Comparison of ENCODE assay signal across 15 cellular contexts in the genomic region with DNA sequence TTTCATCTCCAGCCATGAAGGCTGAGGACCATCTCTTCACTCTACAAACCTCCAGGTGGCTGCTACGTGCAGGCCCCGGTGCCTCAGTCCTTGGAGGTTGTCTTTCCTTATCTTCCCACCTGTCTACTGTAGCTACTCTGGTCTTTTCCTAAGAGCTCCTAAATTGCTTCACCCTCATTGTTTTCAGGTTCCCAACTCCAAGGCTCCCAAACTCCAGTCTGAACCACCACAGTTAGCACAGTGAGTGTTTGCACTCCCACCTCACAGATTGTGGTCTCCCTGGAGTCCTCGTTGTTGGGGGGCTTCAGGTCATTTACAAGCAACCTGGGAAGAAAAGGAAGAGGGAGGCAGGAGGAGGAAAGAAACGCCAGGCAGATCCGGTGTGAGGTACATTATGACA.
DNase-seq lines count a peak whose midpoint lies in the region; ATAC-seq and TF ChIP-seq lines count a peak whose summit lies in the region.
"Had no signal": no experiment of that assay in that cellular context is flagged by ENCODE, and none has a peak within 500 bp of the region (broad histone marks: within the 10 kb centered on the region; RNA-seq: fewer than 3 reads in every experiment).

No MANE protein-coding gene starts in this region.

- H3K27ac Mint-ChIP-seq in activated CD8-positive, alpha-beta memory T cell treated with anti-CD3 and anti-CD28 coated beads, Interleukin-2, amount 10 ng/mL, durations not matched to agents 7 days and 5 days: no peak overlapping the region
- H3K27ac Mint-ChIP-seq in activated CD4-positive, alpha-beta T cell treated with anti-CD3 and anti-CD28 coated beads, Interleukin-2, amount 10 ng/mL, durations not matched to agents 24 days and 14 days: no peak overlapping the region
- H3K27ac Mint-ChIP-seq: CD4-positive, alpha-beta T cell had no signal

- ATAC-seq in activated CD8-positive, alpha-beta memory T cell treated with anti-CD3 and anti-CD28 coated beads, Interleukin-2, amount 10 ng/mL, durations not matched to agents 7 days and 5 days: no peak
- no peak for ATAC-seq in HG03025 (IDR thresholded peaks at IDR 0.05; ENCODE audit: low FRiP score, unreplicated experiment)
- ATAC-seq: A549 had no signal

- no peaks in the 10 kb centered on the region for H3K4me1 Mint-ChIP-seq in activated CD8-positive, alpha-beta memory T cell treated with anti-CD3 and anti-CD28 coated beads, Interleukin-2, amount 10 ng/mL, durations not matched to agents 7 days and 5 days
- peaks cover 2% of the 10 kb centered on the region for H3K4me1 Mint-ChIP-seq in activated CD4-positive, alpha-beta T cell treated with anti-CD3 and anti-CD28 coated beads, Interleukin-2, amount 10 ng/mL, durations not matched to agents 24 days and 14 days

- H3K4me1 ChIP-seq in muscle layer of colon (ENCODE audit: insufficient read depth, low read length) (peaks cover 57% of the 10 kb centered on the region), sigmoid colon (peaks cover 0 to 69% (median 60%) of the 10 kb centered on the region in 4 donors), transverse colon (no peaks in the 10 kb centered on the region), breast epithelium (no peaks in the 10 kb centered on the region)
- H3K4me1 ChIP-seq: A549, Caco-2 had no signal

- in situ Hi-C loops in transverse colon (cut with MboI; ENCODE audit: low pct_ligation_motif_present in 1 of 4, low pct_unique_long_range_greater_than_20kb in 1 of 4, low sequenced_read_pairs in 3 of 4): no loop called here

- H3K4me3 ChIP-seq in muscle layer of colon (ENCODE audit: low read depth in 1 of 2, low read length in 2 of 2) (no peak overlapping the region), sigmoid colon (no peak overlapping the region), transverse colon (no peak overlapping the region), breast epithelium (no peak overlapping the region)
- H3K4me3 ChIP-seq: A549 had no signal

- no peak overlapping the region for H3K4me3 Mint-ChIP-seq in activated CD8-positive, alpha-beta memory T cell treated with anti-CD3 and anti-CD28 coated beads, Interleukin-2, amount 10 ng/mL, durations not matched to agents 7 days and 5 days
- no peak overlapping the region for H3K4me3 Mint-ChIP-seq in activated CD4-positive, alpha-beta T cell treated with anti-CD3 and anti-CD28 coated beads, Interleukin-2, amount 10 ng/mL, durations not matched to agents 24 days and 14 days
- H3K4me3 Mint-ChIP-seq: CD4-positive, alpha-beta T cell; H9 had no signal

- H3K27ac ChIP-seq in muscle layer of colon (ENCODE audit: low read depth, low read length) (peak overlapping the region; percentile 61), sigmoid colon (peak overlapping the region in 3 of 4 donors; percentile 85 to 95 (median 86)), transverse colon (peak overlapping the region; percentile 45 to 83 (median 74)), breast epithelium (no peak overlapping the region)
- H3K27ac ChIP-seq: 22Rv1, A549, C4-2B had no signal

- H3K9me3 ChIP-seq in muscle layer of colon (ENCODE audit: low read length) (no peaks in the 10 kb centered on the region), sigmoid colon (no peaks in the 10 kb centered on the region), transverse colon (no peaks in the 10 kb centered on the region), breast epithelium (no peaks in the 10 kb centered on the region)
- H3K9me3 ChIP-seq: A549, Caco-2 had no signal

- no peak for TF ChIP-seq POLR2A in sigmoid colon (IDR thresholded peaks at IDR 0.05)
- no peak for TF ChIP-seq POLR2A in transverse colon (IDR thresholded peaks at IDR 0.05)
- no peak for TF ChIP-seq POLR2A in breast epithelium (IDR thresholded peaks at IDR 0.05)

- no peaks in the 10 kb centered on the region for H3K27me3 Mint-ChIP-seq in activated CD8-positive, alpha-beta memory T cell treated with anti-CD3 and anti-CD28 coated beads, Interleukin-2, amount 10 ng/mL, durations not matched to agents 7 days and 5 days
- peaks cover 3% of the 10 kb centered on the region for H3K27me3 Mint-ChIP-seq in activated CD4-positive, alpha-beta T cell treated with anti-CD3 and anti-CD28 coated beads, Interleukin-2, amount 10 ng/mL, durations not matched to agents 24 days and 14 days

- H3K9me3 Mint-ChIP-seq in activated CD8-positive, alpha-beta memory T cell treated with anti-CD3 and anti-CD28 coated beads, Interleukin-2, amount 10 ng/mL, durations not matched to agents 7 days and 5 days (ENCODE audit: low read depth): no peaks in the 10 kb centered on the region
- H3K9me3 Mint-ChIP-seq in activated CD4-positive, alpha-beta T cell treated with anti-CD3 and anti-CD28 coated beads, Interleukin-2, amount 10 ng/mL, durations not matched to agents 24 days and 14 days: no peaks in the 10 kb centered on the region
- H3K9me3 Mint-ChIP-seq: CD4-positive, alpha-beta T cell had no signal

- intact Hi-C loops in sigmoid colon (cut with DNase I) (no loop called here), transverse colon (cut with DNase I; ENCODE audit: low total_unique reads) (no loop called here), breast epithelium (cut with DNase I; ENCODE audit: low total_unique reads) (no loop called here)
- intact Hi-C loops in activated CD4-positive, alpha-beta T cell treated with anti-CD3 and anti-CD28 coated beads, Interleukin-2, amount 10 ng/mL, durations not matched to agents 24 days and 14 days (cut with micrococcal nuclease): no loop called here

- CTCF ChIA-PET in activated CD8-positive, alpha-beta memory T cell treated with anti-CD3 and anti-CD28 coated beads, Interleukin-2, amount 10 ng/mL, durations not matched to agents 7 days and 5 days (lab: Charles Lee): no interaction called here

- H3K36me3 ChIP-seq in muscle layer of colon (ENCODE audit: insufficient read depth, low read length): no peaks in the 10 kb centered on the region
- H3K36me3 ChIP-seq in sigmoid colon: no peaks in the 10 kb centered on the region
- H3K36me3 ChIP-seq in transverse colon: no peaks in the 10 kb centered on the region
- H3K36me3 ChIP-seq in breast epithelium: no peaks in the 10 kb centered on the region

- 81 to 85% methylated on average over 5 of the region's 5 CpGs for WGBS in sigmoid colon, 2 donors
- 81 to 83% methylated on average over 3 to 5 of the region's 5 CpGs for WGBS in transverse colon (ENCODE audit: low coverage in 1 of 2), 2 donors

- TF ChIP-seq CTCF in sigmoid colon (IDR thresholded peaks at IDR 0.05): no peak
- no peak for TF ChIP-seq CTCF in transverse colon (IDR thresholded peaks at IDR 0.05)
- no peak for TF ChIP-seq CTCF in breast epithelium (IDR thresholded peaks at IDR 0.05)

- H3K27me3 ChIP-seq in muscle layer of colon (ENCODE audit: control insufficient read depth in 1 of 2, insufficient read depth in 2 of 2, low read length in 2 of 2) (no peaks in the 10 kb centered on the region), sigmoid colon (no peaks in the 10 kb centered on the region), transverse colon (no peaks in the 10 kb centered on the region), breast epithelium (peaks cover 0 to 5% of the 10 kb centered on the region in 2 donors)

- TF ChIP-seq EP300 in sigmoid colon (IDR thresholded peaks at IDR 0.05): no peak
- no peak for TF ChIP-seq EP300 in transverse colon (IDR thresholded peaks at IDR 0.05; ENCODE audit: low read depth)

- DNase-seq in activated CD8-positive, alpha-beta memory T cell treated with anti-CD3 and anti-CD28 coated beads, Interleukin-2, amount 50 U/mL, for 48 hours: peak; percentile 28
- DNase-seq in activated CD8-positive, alpha-beta memory T cell treated with anti-CD3 and anti-CD28 coated beads, Interleukin-2, amount 10 ng/mL, durations not matched to agents 7 days and 5 days: no peak
- DNase-seq in sigmoid colon (no peak), transverse colon (no peak), breast epithelium (ENCODE audit: low spot score in 2 of 2) (no peak)
- DNase-seq in activated CD4-positive, alpha-beta T cell treated with anti-CD3 and anti-CD28 coated beads, Interleukin-2, amount 10 ng/mL, durations not matched to agents 24 days and 14 days: no peak
- DNase-seq: AML-193; Caco-2; CD4-positive, alpha-beta T cell; H9 had no signal

- no peak overlapping the region for H3K9ac ChIP-seq in muscle layer of colon (ENCODE audit: low read length)

- H3K36me3 Mint-ChIP-seq in activated CD8-positive, alpha-beta memory T cell treated with anti-CD3 and anti-CD28 coated beads, Interleukin-2, amount 10 ng/mL, durations not matched to agents 7 days and 5 days: no peaks in the 10 kb centered on the region
- no peaks in the 10 kb centered on the region for H3K36me3 Mint-ChIP-seq in activated CD4-positive, alpha-beta T cell treated with anti-CD3 and anti-CD28 coated beads, Interleukin-2, amount 10 ng/mL, durations not matched to agents 24 days and 14 days (ENCODE audit: low read depth)

Comparison
In these comparisons a context has a peak if more than half of its experiments do, and no peak if none do; other contexts are left out.
1. H3K27ac ChIP-seq: peak in muscle layer of colon (single experiment), sigmoid colon (3 of 4) and transverse colon (4 of 4); none in breast epithelium (0 of 2).